ENCODE assay signal across 22 cellular contexts in the genomic region with DNA sequence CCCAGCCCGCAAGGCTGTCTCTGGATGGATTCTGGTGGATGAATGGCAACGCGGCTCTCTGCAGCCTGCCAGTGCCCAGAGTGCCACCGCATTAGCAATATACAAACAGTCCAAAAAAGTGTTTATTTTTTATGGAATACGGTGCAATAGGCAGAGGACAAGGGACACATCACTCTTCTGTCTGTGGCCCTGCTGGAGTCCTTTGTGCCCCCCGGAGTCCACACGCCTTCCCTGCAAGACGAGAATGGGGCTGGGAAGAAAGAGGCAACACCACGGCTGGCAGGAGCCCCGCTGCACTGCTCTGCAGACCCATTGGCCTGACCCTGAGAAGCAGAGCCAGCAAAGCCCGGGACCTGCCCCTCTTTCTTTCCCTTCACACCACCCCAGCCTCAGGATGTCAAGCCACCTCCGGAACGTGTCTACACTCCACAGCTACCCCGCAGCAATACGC.
"Had no signal": no experiment of that assay in that cellular context is flagged by ENCODE, and none has a peak within 500 bp of the region (broad histone marks: within the 10 kb centered on the region; RNA-seq: fewer than 3 reads in every experiment).

No MANE protein-coding gene starts in this region.

- H3K36me3 ChIP-seq: esophagus squamous epithelium, gastroesophageal sphincter, right lobe of liver, upper lobe of right lung had no signal

- H3K9me3 ChIP-seq: esophagus squamous epithelium, gastroesophageal sphincter, right lobe of liver, upper lobe of right lung had no signal

- H3K36me3 Mint-ChIP-seq: activated naive CD8-positive, alpha-beta T cell treated with anti-CD3 and anti-CD28 coated beads for 36 hours; stimulated activated naive B cell treated with anti-CD40 and anti-IgM and Interleukin-4, amounts not matched to agents 10 μg/mL and 1 μg/mL and 100 μg/mL, for 72 hours had no signal

- H2AFZ ChIP-seq: parathyroid adenoma had no signal

- H3K9me3 Mint-ChIP-seq: activated naive CD8-positive, alpha-beta T cell treated with anti-CD3 and anti-CD28 coated beads for 36 hours; activated T-cell treated with anti-CD3 and anti-CD28 coated beads, Interleukin-2, amount 50 U/mL, for 24 hours; activated T-helper 17 cell treated with anti-CD3 and anti-CD28 coated beads, Interleukin-2, amount 50 U/mL, for 72 hours; nephron; stimulated activated naive B cell treated with anti-CD40 and anti-IgM and Interleukin-4, amounts not matched to agents 10 μg/mL and 1 μg/mL and 100 μg/mL, for 72 hours had no signal

- DNase-seq: activated CD4-positive, alpha-beta T cell treated with anti-CD3 and anti-CD28 coated beads, Interleukin-2, amount 50 U/mL, for 1 hour; activated CD4-positive, CD25-positive, alpha-beta regulatory T cell treated with anti-CD3 and anti-CD28 coated beads, Interleukin-2, amount 50 U/mL, for 72 hours; activated CD8-positive, alpha-beta T cell treated with anti-CD3 and anti-CD28 coated beads, Interleukin-2, amount 10 ng/mL, durations not matched to agents 7 days and 5 days; activated naive CD4-positive, alpha-beta T cell treated with Interleukin-2 at 50 U/mL for 16 hours; activated naive CD8-positive, alpha-beta T cell treated with anti-CD3 and anti-CD28 coated beads for 36 hours; activated T-cell treated with anti-CD3 and anti-CD28 coated beads, Interleukin-2, amount 50 U/mL, for 24 hours; cortex of kidney; endodermal cell; esophagus squamous epithelium; left ventricle myocardium superior; stimulated activated CD4-positive, alpha-beta T cell treated with anti-CD3 and anti-CD28 coated beads, Interleukin-2, amount 100 ng/mL, for 48 hours; stimulated activated CD8-positive, alpha-beta memory T cell treated with anti-CD3 and anti-CD28 coated beads, Interleukin-4, amount 100 ng/mL, for 48 hours; stimulated activated naive B cell treated with anti-CD40 and anti-IgM and Interleukin-4, amounts not matched to agents 10 μg/mL and 1 μg/mL and 100 μg/mL, for 72 hours; SW 1271; T-helper 17 cell; upper lobe of right lung had no signal

- H3K4me1 Mint-ChIP-seq: activated naive CD8-positive, alpha-beta T cell treated with anti-CD3 and anti-CD28 coated beads for 36 hours; activated T-helper 17 cell treated with anti-CD3 and anti-CD28 coated beads, Interleukin-2, amount 50 U/mL, for 72 hours; endodermal cell; stimulated activated naive B cell treated with anti-CD40 and anti-IgM and Interleukin-4, amounts not matched to agents 10 μg/mL and 1 μg/mL and 100 μg/mL, for 72 hours; T-helper 17 cell had no signal

- H3K4me2 ChIP-seq: smooth muscle cell had no signal

- H3K27me3 ChIP-seq: esophagus squamous epithelium, gastroesophageal sphincter, right lobe of liver, upper lobe of right lung had no signal

- H3K9ac ChIP-seq: parathyroid adenoma had no signal

- H3K27ac Mint-ChIP-seq: activated CD8-positive, alpha-beta T cell treated with anti-CD3 and anti-CD28 coated beads, Interleukin-2, amount 10 ng/mL, durations not matched to agents 7 days and 5 days; activated naive CD8-positive, alpha-beta T cell treated with anti-CD3 and anti-CD28 coated beads for 36 hours; activated T-cell treated with anti-CD3 and anti-CD28 coated beads, Interleukin-2, amount 50 U/mL, for 24 hours; activated T-helper 17 cell treated with anti-CD3 and anti-CD28 coated beads, Interleukin-2, amount 50 U/mL, for 72 hours; endodermal cell; nephron; stimulated activated naive B cell treated with anti-CD40 and anti-IgM and Interleukin-4, amounts not matched to agents 10 μg/mL and 1 μg/mL and 100 μg/mL, for 72 hours; T-helper 17 cell had no signal

- H3K4me1 ChIP-seq: esophagus squamous epithelium, gastroesophageal sphincter, right lobe of liver, upper lobe of right lung had no signal

- H3K4me3 Mint-ChIP-seq: activated CD8-positive, alpha-beta T cell treated with anti-CD3 and anti-CD28 coated beads, Interleukin-2, amount 10 ng/mL, durations not matched to agents 7 days and 5 days; activated naive CD8-positive, alpha-beta T cell treated with anti-CD3 and anti-CD28 coated beads for 36 hours; activated T-cell treated with anti-CD3 and anti-CD28 coated beads, Interleukin-2, amount 50 U/mL, for 24 hours; activated T-helper 17 cell treated with anti-CD3 and anti-CD28 coated beads, Interleukin-2, amount 50 U/mL, for 72 hours; endodermal cell; nephron; stimulated activated naive B cell treated with anti-CD40 and anti-IgM and Interleukin-4, amounts not matched to agents 10 μg/mL and 1 μg/mL and 100 μg/mL, for 72 hours; T-helper 17 cell had no signal

- H3K27ac ChIP-seq: esophagus squamous epithelium, gastroesophageal sphincter, parathyroid adenoma, right lobe of liver, upper lobe of right lung had no signal

- H3K27me3 Mint-ChIP-seq: activated naive CD8-positive, alpha-beta T cell treated with anti-CD3 and anti-CD28 coated beads for 36 hours; activated T-cell treated with anti-CD3 and anti-CD28 coated beads, Interleukin-2, amount 50 U/mL, for 24 hours; activated T-helper 17 cell treated with anti-CD3 and anti-CD28 coated beads, Interleukin-2, amount 50 U/mL, for 72 hours had no signal

- ATAC-seq: activated CD8-positive, alpha-beta T cell treated with anti-CD3 and anti-CD28 coated beads, Interleukin-2, amount 10 ng/mL, durations not matched to agents 7 days and 5 days; activated T-helper 17 cell treated with anti-CD3 and anti-CD28 coated beads, Interleukin-2, amount 50 U/mL, for 72 hours; gastroesophageal sphincter; left ventricle myocardium superior; right lobe of liver; stimulated activated naive B cell treated with anti-CD40 and anti-IgM and Interleukin-4, amounts not matched to agents 10 μg/mL and 1 μg/mL and 100 μg/mL, for 72 hours; T-helper 17 cell; upper lobe of right lung had no signal

- H3K4me3 ChIP-seq: esophagus squamous epithelium, gastroesophageal sphincter, right lobe of liver, smooth muscle cell, upper lobe of right lung had no signal
